ENCODE assay signal across 25 cellular contexts in the genomic region with DNA sequence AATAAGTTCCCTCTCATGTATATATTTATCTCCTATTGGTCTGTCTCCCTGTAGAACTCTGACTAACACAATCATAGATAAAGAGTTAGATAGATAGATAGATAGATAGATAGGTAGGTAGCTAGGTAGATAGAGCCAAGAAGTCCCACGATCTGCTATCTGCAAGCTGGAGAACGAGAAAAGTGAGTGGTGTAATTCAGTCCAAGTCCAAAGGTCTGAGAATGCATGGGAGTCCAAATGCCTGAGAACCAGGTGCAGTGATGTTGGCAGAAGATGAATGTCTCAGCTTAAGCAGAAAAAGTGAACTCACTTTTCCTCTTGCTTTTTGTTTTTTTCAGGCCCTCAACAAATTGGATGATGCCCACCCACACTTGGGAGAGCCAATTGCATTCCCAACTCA. TPM values are rescaled to one million over a fixed set of nuclear protein-coding genes. Genes with fewer than 3 reads are reported as not detected.
DNase-seq lines count a peak whose midpoint lies in the region; ATAC-seq, FAIRE-seq and TF ChIP-seq lines count a peak whose summit lies in the region.
"Had no signal": no experiment of that assay in that cellular context is flagged by ENCODE, and none has a peak within 500 bp of the region (broad histone marks: within the 10 kb centered on the region; RNA-seq: fewer than 3 reads in every experiment).

No MANE protein-coding gene starts in this region.

- no peaks in the 10 kb centered on the region for H3K27me3 ChIP-seq in liver (ENCODE audit: control insufficient read depth in 4 of 4, insufficient read depth in 4 of 4, low read length in 3 of 4)
- no peaks in the 10 kb centered on the region for H3K27me3 ChIP-seq in small intestine (ENCODE audit: control insufficient read depth in 2 of 2, insufficient read depth in 2 of 2, low read length in 2 of 2)
- H3K27me3 ChIP-seq: BE2C; BLaER1 treated with 17β-estradiol and CSF1 and Interleukin-3, amounts not matched to agents 10 nM and 100 nM had no signal

- intact Hi-C loops in left colon (cut with DNase I, micrococcal nuclease), result loop anchor here in 1 of 2 donors (10.0 kb wide), 1 partner anchor 133 kb away; no protein-coding TSS in a partner anchor

- no peaks in the 10 kb centered on the region for H3K4me1 ChIP-seq in liver (ENCODE audit: control insufficient read depth in 4 of 4, insufficient read depth in 4 of 4, low read length in 3 of 4)
- H3K4me1 ChIP-seq in small intestine (ENCODE audit: control insufficient read depth in 2 of 2, insufficient read depth in 1 of 2, low read depth in 1 of 2, low read length in 1 of 2), result no peaks in the 10 kb centered on the region
- H3K4me1 ChIP-seq: A549; BE2C; BLaER1 treated with 17β-estradiol and CSF1 and Interleukin-3, amounts not matched to agents 10 nM and 100 nM; HAP-1 had no signal

- DNase-seq in left colon (no peak), mucosa of gallbladder (ENCODE audit: low spot score) (peak; percentile 26), small intestine (peak; percentile 74), activated T-cell treated with anti-CD3 and anti-CD28 coated beads for 4 hours (no peak), NCI-H446 treated with DMSO at 0.1 percent for 48 hours (lab: John Stamatoyannopoulos, UW) (no peak), RPMI8226 (no peak)
- DNase-seq: 8988T; ACHN; AML-193; BE2C; Calu3; CD4-positive, alpha-beta T cell; CD8-positive, alpha-beta memory T cell; DMS53; DMS79 treated with DMSO at 0.1 percent for 48 hours; GF-D8; HFFc6 had no signal

- H3K9ac ChIP-seq in liver (ENCODE audit: low read depth in 1 of 2, low read length in 2 of 2), result no peak overlapping the region
- H3K9ac ChIP-seq: BLaER1 treated with 17β-estradiol and CSF1 and Interleukin-3, amounts not matched to agents 10 nM and 100 nM had no signal

- no peak for TF ChIP-seq RAD21 in liver (IDR thresholded peaks at IDR 0.05)

- 26% methylated on average over 2 of the region's 2 CpGs for WGBS in liver
- WGBS in small intestine, 3 donors, result 5 to 58% (median 26%) methylated on average over 2 of the region's 2 CpGs

- ATAC-seq in left colon, result peak; percentile 79
- ATAC-seq in HG02759 (IDR thresholded peaks at IDR 0.05; ENCODE audit: unreplicated experiment), result no peak
- ATAC-seq: A549, GM23338 had no signal

- no peak for TF ChIP-seq CTCF in liver (IDR thresholded peaks at IDR 0.05; ENCODE audit: low read depth, low read length, missing input control)

- H3K27ac ChIP-seq in liver (ENCODE audit: low read depth in 1 of 2, low read length in 2 of 2), result no peak overlapping the region
- H3K27ac ChIP-seq in small intestine (ENCODE audit: low read depth in 1 of 2, low read length in 1 of 2), result no peak overlapping the region
- H3K27ac ChIP-seq: A549; BLaER1 treated with 17β-estradiol and CSF1 and Interleukin-3, amounts not matched to agents 10 nM and 100 nM had no signal

- no peaks in the 10 kb centered on the region for H3K36me3 ChIP-seq in liver (ENCODE audit: control insufficient read depth in 4 of 4, insufficient read depth in 3 of 4, low read depth in 1 of 4, low read length in 3 of 4)
- no peaks in the 10 kb centered on the region for H3K36me3 ChIP-seq in small intestine (ENCODE audit: control insufficient read depth in 2 of 2, insufficient read depth in 2 of 2, low read length in 2 of 2)
- H3K36me3 ChIP-seq: BE2C; BLaER1 treated with 17β-estradiol and CSF1 and Interleukin-3, amounts not matched to agents 10 nM and 100 nM; HAP-1 had no signal

- no peak for FAIRE-seq in small intestine (lab: Jason Lieb, UNC)
- FAIRE-seq: A549, GM12891, GM18507 had no signal

- no peak overlapping the region for H3K4me3 ChIP-seq in liver (ENCODE audit: low read depth in 1 of 3, low read length in 3 of 3)
- no peak overlapping the region for H3K4me3 ChIP-seq in small intestine (ENCODE audit: low read depth in 1 of 2, low read length in 2 of 2)
- H3K4me3 ChIP-seq: A549; BLaER1 treated with 17β-estradiol and CSF1 and Interleukin-3, amounts not matched to agents 10 nM and 100 nM; GM23338; HAP-1 had no signal

- H3K9me3 ChIP-seq in liver (ENCODE audit: control insufficient read depth in 4 of 4, low read length in 3 of 4), result no peaks in the 10 kb centered on the region
- no peaks in the 10 kb centered on the region for H3K9me3 ChIP-seq in small intestine (ENCODE audit: control insufficient read depth, low read depth)
- H3K9me3 ChIP-seq: A549; BE2C; BLaER1 treated with 17β-estradiol and CSF1 and Interleukin-3, amounts not matched to agents 10 nM and 100 nM; HAP-1 had no signal

TF ChIP-seq in liver, 16 proteins besides CTCF, POLR2A, EP300 and RAD21:
- TF ChIP-seq HNF4G (IDR thresholded peaks at IDR 0.05) (peak; percentile 29), ATF3 (IDR thresholded peaks at IDR 0.05) (no peak), HNF4A (conservative IDR thresholded peaks at IDR 0.05) (peak; percentile 67 to 77)

RNA-seq across cellular contexts. Expression of gene ZFR, which starts 37.7 kb away (rescaled TPM):
- total RNA-seq in left colon, result 10 to 100 TPM; 45.7 to 48.6 TPM
- total RNA-seq in liver, result 10 to 100 TPM; 35.8 to 44.5 TPM
- 10 to 100 TPM; 17.5 to 25.8 TPM for polyA plus RNA-seq in liver
- 58.2 TPM for total RNA-seq in mucosa of gallbladder
- polyA plus RNA-seq in small intestine, result 10 to 100 TPM; 28.2 to 30.4 (median 30.3) TPM

Comparison
In these comparisons a context has a peak if more than half of its experiments do, and no peak if none do; other contexts are left out.
1. DNase-seq: peak in mucosa of gallbladder (single experiment) and small intestine (single experiment); none in left colon (0 of 2), activated T-cell treated with anti-CD3 and anti-CD28 coated beads for 4 hours (single experiment), NCI-H446 treated with DMSO at 0.1 percent for 48 hours (single experiment) and RPMI8226 (single experiment).